ENCODE assay signal across 9 cellular contexts in genomic region chr9:98191210-98191609, GRCh38. TPM values are rescaled to one million over a fixed set of nuclear protein-coding genes. Genes with fewer than 3 reads are reported as not detected.
DNase-seq lines count a peak whose midpoint lies in the region; ATAC-seq lines count a peak whose summit lies in the region.
"Had no signal": no experiment of that assay in that cellular context is flagged by ENCODE, and none has a peak within 500 bp of the region (broad histone marks: within the 10 kb centered on the region; RNA-seq: fewer than 3 reads in every experiment).

No MANE protein-coding gene starts in this region.

- peaks cover 7% of the 10 kb centered on the region for H3K27me3 Mint-ChIP-seq in activated CD4-positive, alpha-beta T cell treated with anti-CD3 and anti-CD28 coated beads, Interleukin-2, amount 10 ng/mL, durations not matched to agents 24 days and 14 days
- peaks cover 14% of the 10 kb centered on the region for H3K27me3 Mint-ChIP-seq in activated T-helper 1 cell treated with anti-CD3 and anti-CD28 coated beads, Interleukin-12 subunit alpha, Interleukin-12 subunit beta, Interleukin-2, Interleukin-4 antibody, amounts not matched to agents 30 ng/mL and 10 ng/mL and 1 ng/mL, durations not matched to agents 14 hours and 24 hours and 36 hours (ENCODE audit: insufficient read depth)
- no peaks in the 10 kb centered on the region for H3K27me3 Mint-ChIP-seq in stimulated activated naive CD8-positive, alpha-beta T cell treated with anti-CD3 and anti-CD28 coated beads, Interleukin-15, amount 100 ng/mL, for 72 hours

- no peak overlapping the region for H3K27ac Mint-ChIP-seq in activated CD4-positive, alpha-beta T cell treated with anti-CD3 and anti-CD28 coated beads, Interleukin-2, amount 10 ng/mL, durations not matched to agents 24 days and 14 days
- no peak overlapping the region for H3K27ac Mint-ChIP-seq in activated T-helper 1 cell treated with anti-CD3 and anti-CD28 coated beads, Interleukin-12 subunit alpha, Interleukin-12 subunit beta, Interleukin-2, Interleukin-4 antibody, amounts not matched to agents 30 ng/mL and 10 ng/mL and 1 ng/mL, durations not matched to agents 14 hours and 24 hours and 36 hours
- H3K27ac Mint-ChIP-seq in stimulated activated naive CD8-positive, alpha-beta T cell treated with anti-CD3 and anti-CD28 coated beads, Interleukin-15, amount 100 ng/mL, for 72 hours = peak overlapping the region in 1 of 2 donors; percentile 87

- no peak for ATAC-seq in stimulated activated naive CD8-positive, alpha-beta T cell treated with anti-CD3 and anti-CD28 coated beads, Interleukin-15, amount 100 ng/mL, for 72 hours

- H3K4me3 Mint-ChIP-seq in activated CD4-positive, alpha-beta T cell treated with anti-CD3 and anti-CD28 coated beads, Interleukin-2, amount 10 ng/mL, durations not matched to agents 24 days and 14 days = peak overlapping the region; percentile 77
- peak overlapping the region; percentile 72 for H3K4me3 Mint-ChIP-seq in activated T-helper 1 cell treated with anti-CD3 and anti-CD28 coated beads, Interleukin-12 subunit alpha, Interleukin-12 subunit beta, Interleukin-2, Interleukin-4 antibody, amounts not matched to agents 30 ng/mL and 10 ng/mL and 1 ng/mL, durations not matched to agents 14 hours and 24 hours and 36 hours
- peak overlapping the region; percentile 87 to 89 for H3K4me3 Mint-ChIP-seq in stimulated activated naive CD8-positive, alpha-beta T cell treated with anti-CD3 and anti-CD28 coated beads, Interleukin-15, amount 100 ng/mL, for 72 hours

- peak overlapping the region; percentile 85; the same call in 1 of the 2 replicates for H3K4me3 ChIP-seq in iPS-18c (ENCODE audit: insufficient read depth, low read depth, low read length)

- DNase-seq in activated CD4-positive, alpha-beta T cell treated with anti-CD3 and anti-CD28 coated beads, Interleukin-2, amount 10 ng/mL, durations not matched to agents 24 days and 14 days = no peak
- DNase-seq in activated CD4-positive, alpha-beta T cell treated with anti-CD3 and anti-CD28 coated beads for 4 hours = no peak
- no peak for DNase-seq in activated T-helper 1 cell treated with anti-CD3 and anti-CD28 coated beads, Interleukin-12 subunit alpha, Interleukin-12 subunit beta, Interleukin-2, Interleukin-4 antibody, amounts not matched to agents 30 ng/mL and 10 ng/mL and 1 ng/mL, durations not matched to agents 14 hours and 24 hours and 36 hours (ENCODE audit: low spot score)
- DNase-seq in stimulated activated naive CD8-positive, alpha-beta T cell treated with anti-CD3 and anti-CD28 coated beads, Interleukin-15, amount 100 ng/mL, for 72 hours = no peak
- no peak for DNase-seq in cortex of kidney (lab: John Stamatoyannopoulos, UW)
- DNase-seq in kidney glomerular epithelial cell (lab: John Stamatoyannopoulos, UW) = no peak
- no peak for DNase-seq in dermis blood vessel endothelial cell
- DNase-seq: SHP77 had no signal

- no peaks in the 10 kb centered on the region for H3K9me3 Mint-ChIP-seq in activated CD4-positive, alpha-beta T cell treated with anti-CD3 and anti-CD28 coated beads, Interleukin-2, amount 10 ng/mL, durations not matched to agents 24 days and 14 days
- H3K9me3 Mint-ChIP-seq in activated T-helper 1 cell treated with anti-CD3 and anti-CD28 coated beads, Interleukin-12 subunit alpha, Interleukin-12 subunit beta, Interleukin-2, Interleukin-4 antibody, amounts not matched to agents 30 ng/mL and 10 ng/mL and 1 ng/mL, durations not matched to agents 14 hours and 24 hours and 36 hours = no peaks in the 10 kb centered on the region
- H3K9me3 Mint-ChIP-seq in stimulated activated naive CD8-positive, alpha-beta T cell treated with anti-CD3 and anti-CD28 coated beads, Interleukin-15, amount 100 ng/mL, for 72 hours = no peaks in the 10 kb centered on the region

- H3K36me3 Mint-ChIP-seq in activated CD4-positive, alpha-beta T cell treated with anti-CD3 and anti-CD28 coated beads, Interleukin-2, amount 10 ng/mL, durations not matched to agents 24 days and 14 days (ENCODE audit: low read depth) = no peaks in the 10 kb centered on the region
- H3K36me3 Mint-ChIP-seq in activated T-helper 1 cell treated with anti-CD3 and anti-CD28 coated beads, Interleukin-12 subunit alpha, Interleukin-12 subunit beta, Interleukin-2, Interleukin-4 antibody, amounts not matched to agents 30 ng/mL and 10 ng/mL and 1 ng/mL, durations not matched to agents 14 hours and 24 hours and 36 hours (ENCODE audit: low read depth) = no peaks in the 10 kb centered on the region

- H3K9me3 ChIP-seq in iPS-18c (ENCODE audit: control insufficient read depth, insufficient read depth, low read length) = no peaks in the 10 kb centered on the region

- H3K4me1 Mint-ChIP-seq in activated CD4-positive, alpha-beta T cell treated with anti-CD3 and anti-CD28 coated beads, Interleukin-2, amount 10 ng/mL, durations not matched to agents 24 days and 14 days = peaks cover 10% of the 10 kb centered on the region
- H3K4me1 Mint-ChIP-seq in activated T-helper 1 cell treated with anti-CD3 and anti-CD28 coated beads, Interleukin-12 subunit alpha, Interleukin-12 subunit beta, Interleukin-2, Interleukin-4 antibody, amounts not matched to agents 30 ng/mL and 10 ng/mL and 1 ng/mL, durations not matched to agents 14 hours and 24 hours and 36 hours (ENCODE audit: low read depth) = peaks cover 16% of the 10 kb centered on the region
- H3K4me1 Mint-ChIP-seq in stimulated activated naive CD8-positive, alpha-beta T cell treated with anti-CD3 and anti-CD28 coated beads, Interleukin-15, amount 100 ng/mL, for 72 hours = peaks cover 58% of the 10 kb centered on the region

- intact Hi-C loops in activated CD4-positive, alpha-beta T cell treated with anti-CD3 and anti-CD28 coated beads, Interleukin-2, amount 10 ng/mL, durations not matched to agents 24 days and 14 days (cut with micrococcal nuclease) = loop anchor here (5.0 kb wide), 2 partner anchors 74 to 134 kb away; partner anchors contain the start of genes NANS and TRIM14
- intact Hi-C loops in activated T-helper 1 cell treated with anti-CD3 and anti-CD28 coated beads, Interleukin-12 subunit alpha, Interleukin-12 subunit beta, Interleukin-2, Interleukin-4 antibody, amounts not matched to agents 30 ng/mL and 10 ng/mL and 1 ng/mL, durations not matched to agents 14 hours and 24 hours and 36 hours (cut with micrococcal nuclease) = no loop called here

RNA-seq across cellular contexts. Expression of gene CORO2A, which starts 1.2 kb away (rescaled TPM):
- 0.92 and 1.4 TPM in 2 replicates for total RNA-seq in activated CD4-positive, alpha-beta T cell treated with anti-CD3 and anti-CD28 coated beads, Interleukin-2, amount 10 ng/mL, durations not matched to agents 24 days and 14 days
- total RNA-seq in activated T-helper 1 cell treated with anti-CD3 and anti-CD28 coated beads, Interleukin-12 subunit alpha, Interleukin-12 subunit beta, Interleukin-2, Interleukin-4 antibody, amounts not matched to agents 30 ng/mL and 10 ng/mL and 1 ng/mL, durations not matched to agents 14 hours and 24 hours and 36 hours = 1.3 TPM in 2 replicates
- total RNA-seq in dermis blood vessel endothelial cell = 1.0 and 1.7 TPM in 2 replicates
